8 cellular contexts compared by ENCODE assay signal in the genomic region with DNA sequence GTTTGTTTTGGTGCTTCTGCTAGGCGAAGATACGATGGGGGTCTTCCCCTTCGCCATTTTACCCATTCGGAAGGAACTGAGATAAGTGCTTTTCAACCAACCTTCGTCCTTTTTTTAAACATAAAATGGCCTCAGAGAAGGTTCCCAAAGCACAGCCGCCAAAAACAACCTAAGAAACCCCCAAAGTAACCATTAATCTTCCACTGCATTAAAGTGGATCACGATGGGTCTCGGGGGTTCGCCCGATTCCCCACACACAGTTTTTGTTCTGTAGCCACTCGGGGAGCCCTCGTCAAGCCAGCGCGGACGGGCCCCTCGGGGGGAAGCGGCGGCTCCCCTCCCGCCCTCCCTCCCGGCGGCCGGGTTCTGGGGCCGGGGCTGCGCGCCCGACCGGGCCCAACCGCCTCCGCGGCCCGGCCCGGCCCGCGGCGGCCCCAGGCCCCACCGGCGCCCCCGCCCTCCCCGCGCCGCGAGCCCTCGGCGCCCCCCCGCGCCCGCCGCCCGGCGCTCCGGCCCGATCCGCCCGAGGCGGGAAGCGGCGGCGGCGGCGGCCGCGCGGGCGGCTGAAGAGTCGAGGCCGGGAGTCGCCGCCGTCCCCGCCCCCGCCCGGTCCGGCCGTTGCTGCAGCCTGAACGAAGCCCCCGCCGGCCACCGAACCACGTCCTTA. TPM values are rescaled to one million over a fixed set of nuclear protein-coding genes. Genes with fewer than 3 reads are reported as not detected.
DNase-seq lines count a peak whose midpoint lies in the region; ATAC-seq and TF ChIP-seq lines count a peak whose summit lies in the region.

No MANE protein-coding gene starts in this region.

- H3K27ac ChIP-seq in duodenal mucosa (ENCODE audit: low read depth, low read length) (peak overlapping the region; percentile 99), lung (ENCODE audit: low read depth in 1 of 2, low read length in 1 of 2) (peak overlapping the region; percentile 97 to 99)

- H3K27me3 Mint-ChIP-seq in activated CD4-positive, alpha-beta T cell treated with anti-CD3 and anti-CD28 coated beads, Interleukin-2, amount 10 ng/mL, durations not matched to agents 7 days and 5 days: no peaks in the 10 kb centered on the region
- no peaks in the 10 kb centered on the region for H3K27me3 Mint-ChIP-seq in stimulated activated naive B cell treated with anti-CD40 and anti-IgM and Interleukin-4, amounts not matched to agents 10 μg/mL and 1 μg/mL and 100 μg/mL, for 72 hours

- POLR2A ChIA-PET in activated CD4-positive, alpha-beta T cell treated with anti-CD3 and anti-CD28 coated beads, Interleukin-2, amount 10 ng/mL, durations not matched to agents 7 days and 5 days (lab: Charles Lee): interaction anchor here (1.1 kb wide), 1 partner anchor 54 kb away, joined by 12 read pairs; no protein-coding TSS in a partner anchor

- H3K4me3 Mint-ChIP-seq in activated CD4-positive, alpha-beta T cell treated with anti-CD3 and anti-CD28 coated beads, Interleukin-2, amount 10 ng/mL, durations not matched to agents 7 days and 5 days: peak overlapping the region; percentile 99
- peak overlapping the region; percentile 95 to 99 for H3K4me3 Mint-ChIP-seq in stimulated activated naive B cell treated with anti-CD40 and anti-IgM and Interleukin-4, amounts not matched to agents 10 μg/mL and 1 μg/mL and 100 μg/mL, for 72 hours

- H3K4me1 Mint-ChIP-seq in activated CD4-positive, alpha-beta T cell treated with anti-CD3 and anti-CD28 coated beads, Interleukin-2, amount 10 ng/mL, durations not matched to agents 7 days and 5 days: peaks cover 45% of the 10 kb centered on the region
- peaks cover 12 to 36% of the 10 kb centered on the region in 2 donors for H3K4me1 Mint-ChIP-seq in stimulated activated naive B cell treated with anti-CD40 and anti-IgM and Interleukin-4, amounts not matched to agents 10 μg/mL and 1 μg/mL and 100 μg/mL, for 72 hours

- ATAC-seq in lung (ENCODE audit: insufficient read depth, low FRiP score): no peak
- ATAC-seq in stimulated activated naive B cell treated with anti-CD40 and anti-IgM and Interleukin-4, amounts not matched to agents 10 μg/mL and 1 μg/mL and 100 μg/mL, for 72 hours (replicated peaks): peak; percentile 4 to 7
- no peak for ATAC-seq in HG03280 (IDR thresholded peaks at IDR 0.05; ENCODE audit: unreplicated experiment)
- ATAC-seq in GM18873 (IDR thresholded peaks at IDR 0.05; ENCODE audit: low FRiP score, unreplicated experiment): no peak

- whole genome bisulfite sequencing in lung, 2 donors: 1% methylated on average over 24 to 79 of the region's 79 CpGs

- CTCF ChIA-PET in activated CD4-positive, alpha-beta T cell treated with anti-CD3 and anti-CD28 coated beads, Interleukin-2, amount 10 ng/mL, durations not matched to agents 7 days and 5 days (lab: Charles Lee): interaction anchor here (0.7 to 1.2 kb wide), 3 partner anchors 44 to 56 kb away, joined by 4 to 6 read pairs (median 4); no protein-coding TSS in a partner anchor

- in situ Hi-C loops in GM13976 (cut with MboI; ENCODE audit: low sequenced_read_pairs, unreplicated experiment): no loop called here

- H3K9me3 Mint-ChIP-seq in activated CD4-positive, alpha-beta T cell treated with anti-CD3 and anti-CD28 coated beads, Interleukin-2, amount 10 ng/mL, durations not matched to agents 7 days and 5 days: peaks cover 4% of the 10 kb centered on the region
- H3K9me3 Mint-ChIP-seq in stimulated activated naive B cell treated with anti-CD40 and anti-IgM and Interleukin-4, amounts not matched to agents 10 μg/mL and 1 μg/mL and 100 μg/mL, for 72 hours: peaks cover 0 to 1% of the 10 kb centered on the region in 2 donors

- peaks cover 7 to 11% of the 10 kb centered on the region in 2 donors for H3K36me3 ChIP-seq in duodenal mucosa (ENCODE audit: control insufficient read depth in 1 of 2, insufficient read depth in 2 of 2, low read length in 2 of 2)
- peaks cover 3% of the 10 kb centered on the region in 2 donors for H3K36me3 ChIP-seq in lung (ENCODE audit: control insufficient read depth in 2 of 2, insufficient read depth in 2 of 2, low read length in 2 of 2)

- H3K9me3 ChIP-seq in duodenal mucosa (ENCODE audit: control insufficient read depth in 1 of 2, low read length in 2 of 2): peaks cover 0 to 1% of the 10 kb centered on the region in 2 donors
- H3K9me3 ChIP-seq in lung (ENCODE audit: control insufficient read depth in 2 of 2, insufficient read depth in 1 of 2, low read length in 1 of 2): no peaks in the 10 kb centered on the region

- no peak for TF ChIP-seq CTCF in GM13976 (IDR thresholded peaks at IDR 0.05; ENCODE audit: borderline replicate concordance, control extremely low read depth, extremely low read depth, insufficient read depth, missing control alignments)
- TF ChIP-seq CTCF in lung (IDR thresholded peaks at IDR 0.05; ENCODE audit: control extremely low read depth, extremely low read depth): no peak

- H3K27me3 ChIP-seq in duodenal mucosa (ENCODE audit: control insufficient read depth in 1 of 2, insufficient read depth in 2 of 2, low read length in 2 of 2) (no peaks in the 10 kb centered on the region), lung (ENCODE audit: control insufficient read depth, insufficient read depth) (no peaks in the 10 kb centered on the region)

- H3K36me3 Mint-ChIP-seq in activated CD4-positive, alpha-beta T cell treated with anti-CD3 and anti-CD28 coated beads, Interleukin-2, amount 10 ng/mL, durations not matched to agents 7 days and 5 days (ENCODE audit: low read depth): peaks cover 27% of the 10 kb centered on the region
- peaks cover 9 to 34% of the 10 kb centered on the region in 2 donors for H3K36me3 Mint-ChIP-seq in stimulated activated naive B cell treated with anti-CD40 and anti-IgM and Interleukin-4, amounts not matched to agents 10 μg/mL and 1 μg/mL and 100 μg/mL, for 72 hours

- DNase-seq in GM13976 (ENCODE audit: low spot score) (peak; percentile 41), MV-4-11 (lab: John Stamatoyannopoulos, UW) (peak; percentile 42), lung (ENCODE audit: low spot score) (peak; percentile 37)
- peak; percentile 39 for DNase-seq in activated CD4-positive, alpha-beta T cell treated with anti-CD3 and anti-CD28 coated beads, Interleukin-2, amount 10 ng/mL, durations not matched to agents 7 days and 5 days
- peak; percentile 37 for DNase-seq in stimulated activated naive B cell treated with anti-CD40 and anti-IgM and Interleukin-4, amounts not matched to agents 10 μg/mL and 1 μg/mL and 100 μg/mL, for 72 hours

- H3K9ac ChIP-seq in duodenal mucosa (ENCODE audit: low read depth in 1 of 2, low read length in 2 of 2): peak overlapping the region; percentile 96 to 99

- peaks cover 11 to 31% of the 10 kb centered on the region in 2 donors for H3K4me1 ChIP-seq in duodenal mucosa (ENCODE audit: control insufficient read depth in 1 of 2, insufficient read depth in 2 of 2, low read length in 2 of 2)
- peaks cover 2 to 7% of the 10 kb centered on the region in 2 donors for H3K4me1 ChIP-seq in lung (ENCODE audit: control insufficient read depth in 2 of 2, insufficient read depth in 2 of 2, low read length in 2 of 2)

- peak overlapping the region; percentile 100 for H3K27ac Mint-ChIP-seq in activated CD4-positive, alpha-beta T cell treated with anti-CD3 and anti-CD28 coated beads, Interleukin-2, amount 10 ng/mL, durations not matched to agents 7 days and 5 days
- peak overlapping the region; percentile 100 for H3K27ac Mint-ChIP-seq in stimulated activated naive B cell treated with anti-CD40 and anti-IgM and Interleukin-4, amounts not matched to agents 10 μg/mL and 1 μg/mL and 100 μg/mL, for 72 hours

- H3K4me3 ChIP-seq in duodenal mucosa (ENCODE audit: low read depth in 1 of 2, low read length in 2 of 2) (peak overlapping the region; percentile 84 to 89), lung (peak overlapping the region; percentile 72)

RNA-seq across cellular contexts. Expression of a gene that starts 0.8 kb away (rescaled TPM):
- 10 to 100 TPM; 35.3 to 46.9 TPM for total RNA-seq in activated CD4-positive, alpha-beta T cell treated with anti-CD3 and anti-CD28 coated beads, Interleukin-2, amount 10 ng/mL, durations not matched to agents 7 days and 5 days
- 10 to 100 TPM; 23.3 to 40.8 TPM for total RNA-seq in lung
- polyA plus RNA-seq in lung: 10 to 100 TPM in 1 of 2 donors, 1 to 10 TPM in 1; 4.5 to 10.1 TPM

Comparison
In these comparisons a context has a peak if more than half of its experiments do, and no peak if none do; other contexts are left out.
1. ATAC-seq: peak in stimulated activated naive B cell treated with anti-CD40 and anti-IgM and Interleukin-4, amounts not matched to agents 10 μg/mL and 1 μg/mL and 100 μg/mL, for 72 hours (2 of 2); none in lung (single experiment), HG03280 (single experiment) and GM18873 (single experiment).
2. Peak in every context shown above with its lines, with median percentiles within 50 percentile points of each other: DNase-seq.